In the genomic region with DNA sequence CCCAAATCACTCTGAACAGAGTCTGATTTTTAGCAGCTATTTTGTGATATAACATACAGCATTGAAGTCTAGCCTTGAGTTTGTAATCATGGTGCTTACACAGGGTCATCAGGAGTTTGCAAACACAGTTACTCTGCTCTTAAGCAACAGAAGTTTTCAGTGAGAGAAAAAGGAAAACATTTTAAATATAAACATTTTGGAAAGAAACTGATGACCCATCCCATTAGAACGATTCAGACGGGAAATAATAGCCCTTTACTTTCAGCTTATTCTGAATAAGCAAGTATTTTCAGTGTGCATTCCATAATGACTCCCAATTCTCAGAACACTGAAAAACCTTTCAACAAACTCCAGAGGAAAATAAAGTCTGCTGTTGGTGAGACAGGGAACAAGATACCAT, we compare ENCODE assay signal across 1 cellular context.
TF ChIP-seq lines count a peak whose summit lies in the region.

No MANE protein-coding gene starts in this region.

TF ChIP-seq in GM12878, 131 proteins besides CTCF, POLR2A, EP300 and RAD21:
- no peak for TF ChIP-seq MTA3 (IDR thresholded peaks at IDR 0.05; ENCODE audit: borderline replicate concordance, low read length)
- no peak for TF ChIP-seq IKZF2 (IDR thresholded peaks at IDR 0.05)
- no peak for TF ChIP-seq CBX3 (IDR thresholded peaks at IDR 0.05; ENCODE audit: borderline replicate concordance, low read depth)
- TF ChIP-seq POLR2AphosphoS2 (IDR thresholded peaks at IDR 0.05; ENCODE audit: low read depth, low read length) = no peak
- no peak for TF ChIP-seq GATAD2B (conservative IDR thresholded peaks at IDR 0.05; ENCODE audit: low read depth)
- no peak for TF ChIP-seq ZBED1 (IDR thresholded peaks at IDR 0.05; ENCODE audit: borderline replicate concordance)
- no peak for TF ChIP-seq IKZF1 (conservative IDR thresholded peaks at IDR 0.05)
- no peak for TF ChIP-seq WRNIP1 (IDR thresholded peaks at IDR 0.05; ENCODE audit: borderline replicate concordance, low read depth, low read length)
- TF ChIP-seq KLF5 (IDR thresholded peaks at IDR 0.05; ENCODE audit: partially characterized antibody) = no peak
- TF ChIP-seq HDAC2 (IDR thresholded peaks at IDR 0.05) = no peak
- no peak for TF ChIP-seq DPF2 (IDR thresholded peaks at IDR 0.05)
- no peak for TF ChIP-seq PKNOX1 (IDR thresholded peaks at IDR 0.05)
- TF ChIP-seq CHD2 (IDR thresholded peaks at IDR 0.05; ENCODE audit: borderline replicate concordance, low read depth, low read length) = no peak
- no peak for TF ChIP-seq RBBP5 (conservative IDR thresholded peaks at IDR 0.05)
- no peak for TF ChIP-seq EGR1 (IDR thresholded peaks at IDR 0.05; ENCODE audit: borderline replicate concordance in 1 of 2, low read depth in 2 of 2, low read length in 2 of 2)
- no peak for TF ChIP-seq BCLAF1 (IDR thresholded peaks at IDR 0.05)
- TF ChIP-seq TAF1 (IDR thresholded peaks at IDR 0.05; ENCODE audit: borderline replicate concordance, low read depth, low read length) = no peak
